ENCODE assay signal across 17 cellular contexts in genomic region chr10:80739328-80739727, GRCh38.
"Had no signal": no experiment of that assay in that cellular context is flagged by ENCODE, and none has a peak within 500 bp of the region (broad histone marks: within the 10 kb centered on the region; RNA-seq: fewer than 3 reads in every experiment).

No MANE protein-coding gene starts in this region.

- H3K36me3 ChIP-seq: breast epithelium, ovary, suprapubic skin had no signal

- H3K4me2 ChIP-seq: smooth muscle cell had no signal

- H3K4me3 ChIP-seq: breast epithelium, coronary artery, lung, ovary, smooth muscle cell, suprapubic skin had no signal

- H3K9me3 ChIP-seq: breast epithelium, ovary, suprapubic skin had no signal

- H3K27ac ChIP-seq: breast epithelium, coronary artery, ovary, suprapubic skin, VCaP had no signal

- H3K27me3 ChIP-seq: breast epithelium, ovary had no signal

- H3K4me1 ChIP-seq: breast epithelium, suprapubic skin had no signal

- DNase-seq: activated CD4-positive, alpha-beta T cell treated with anti-CD3 and anti-CD28 coated beads for 1 hour; activated CD4-positive, alpha-beta T cell treated with anti-CD3 and anti-CD28 coated beads, Interleukin-2, amount 50 U/mL, for 4 hours; activated gamma-delta T cell; activated T-cell treated with anti-CD3 and anti-CD28 coated beads, Interleukin-2, amount 50 U/mL, for 72 hours; midbrain; ovary; stimulated activated CD4-positive, alpha-beta T cell treated with anti-CD3 and anti-CD28 coated beads, Interleukin-4, amount 100 ng/mL, for 1 hour; stimulated activated naive CD8-positive, alpha-beta T cell treated with anti-CD3 and anti-CD28 coated beads, Interleukin-15, amount 100 ng/mL, for 72 hours; T-helper 2 cell; trophoblast cell had no signal

- ATAC-seq: activated T-cell treated with anti-CD3 and anti-CD28 coated beads, Interleukin-2, amount 50 U/mL, for 72 hours; sciatic nerve; stimulated activated naive CD8-positive, alpha-beta T cell treated with anti-CD3 and anti-CD28 coated beads, Interleukin-15, amount 100 ng/mL, for 72 hours had no signal
